In genomic region chr14:69224946-69225345, GRCh38 we compare ENCODE assay signal across 34 cellular contexts. TPM values are rescaled to one million over a fixed set of nuclear protein-coding genes. Genes with fewer than 3 reads are reported as not detected.
"Had no signal": no experiment of that assay in that cellular context is flagged by ENCODE, and none has a peak within 500 bp of the region (broad histone marks: within the 10 kb centered on the region; RNA-seq: fewer than 3 reads in every experiment).

No MANE protein-coding gene starts in this region.

- H3K4me1 Mint-ChIP-seq: activated B cell treated with CpG ODN at 0.5 μM for 24 hours; activated CD4-positive, alpha-beta T cell treated with anti-CD3 and anti-CD28 coated beads, Interleukin-2, amount 10 ng/mL, durations not matched to agents 24 days and 14 days; activated naive CD4-positive, alpha-beta T cell treated with anti-CD3 and anti-CD28 coated beads, Interleukin-2, amount 10 ng/mL, durations not matched to agents 7 days and 5 days; activated naive CD4-positive, alpha-beta T cell treated with anti-CD3 and anti-CD28 coated beads, Interleukin-2, amount 50 U/mL, for 24 hours; activated naive CD8-positive, alpha-beta T cell treated with anti-CD3 and anti-CD28 coated beads, Interleukin-2, amount 10 ng/mL, durations not matched to agents 7 days and 5 days; activated naive CD8-positive, alpha-beta T cell treated with anti-CD3 and anti-CD28 coated beads, Interleukin-2, amount 50 U/mL, for 24 hours; central memory CD8-positive, alpha-beta T cell; T-cell; T-helper 17 cell had no signal

- H3K9me3 Mint-ChIP-seq: activated B cell treated with CpG ODN at 0.5 μM for 24 hours; activated CD4-positive, alpha-beta memory T cell treated with anti-CD3 and anti-CD28 coated beads for 36 hours; activated CD4-positive, alpha-beta T cell treated with anti-CD3 and anti-CD28 coated beads, Interleukin-2, amount 10 ng/mL, durations not matched to agents 24 days and 14 days; activated CD8-positive, alpha-beta T cell treated with anti-CD3 and anti-CD28 coated beads for 36 hours; activated naive CD4-positive, alpha-beta T cell treated with anti-CD3 and anti-CD28 coated beads, Interleukin-2, amount 10 ng/mL, durations not matched to agents 7 days and 5 days; activated naive CD4-positive, alpha-beta T cell treated with anti-CD3 and anti-CD28 coated beads, Interleukin-2, amount 50 U/mL, for 24 hours; activated naive CD8-positive, alpha-beta T cell treated with anti-CD3 and anti-CD28 coated beads, Interleukin-2, amount 10 ng/mL, durations not matched to agents 7 days and 5 days; activated naive CD8-positive, alpha-beta T cell treated with anti-CD3 and anti-CD28 coated beads, Interleukin-2, amount 50 U/mL, for 24 hours; activated T-cell treated with anti-CD3 and anti-CD28 coated beads, Interleukin-2, amount 50 U/mL, for 4 hours; activated T-helper 2 cell treated with anti-CD3 and anti-CD28 coated beads, Interferon-gamma antibody, Interleukin-2, Interleukin-4, amounts not matched to agents 10 μg/mL and 5 μg/mL and 100 μg/mL, durations not matched to agents 14 hours and 24 hours and 36 hours; brain; central memory CD8-positive, alpha-beta T cell; T-cell had no signal

- H3K4me3 ChIP-seq: ascending aorta had no signal

- H3K9me3 ChIP-seq: ascending aorta had no signal

- ATAC-seq: activated CD8-positive, alpha-beta T cell treated with anti-CD3 and anti-CD28 coated beads for 36 hours; activated naive CD8-positive, alpha-beta T cell treated with anti-CD3 and anti-CD28 coated beads, Interleukin-2, amount 50 U/mL, for 24 hours; activated T-cell treated with anti-CD3 and anti-CD28 coated beads, Interleukin-2, amount 50 U/mL, for 4 hours; T-cell; T-helper 17 cell had no signal

- H3K4me3 Mint-ChIP-seq: activated B cell treated with CpG ODN at 0.5 μM for 24 hours; activated CD4-positive, alpha-beta memory T cell treated with anti-CD3 and anti-CD28 coated beads for 36 hours; activated CD4-positive, alpha-beta T cell treated with anti-CD3 and anti-CD28 coated beads, Interleukin-2, amount 10 ng/mL, durations not matched to agents 24 days and 14 days; activated CD8-positive, alpha-beta T cell treated with anti-CD3 and anti-CD28 coated beads for 36 hours; activated naive CD4-positive, alpha-beta T cell treated with anti-CD3 and anti-CD28 coated beads, Interleukin-2, amount 10 ng/mL, durations not matched to agents 7 days and 5 days; activated naive CD4-positive, alpha-beta T cell treated with anti-CD3 and anti-CD28 coated beads, Interleukin-2, amount 50 U/mL, for 24 hours; activated naive CD8-positive, alpha-beta T cell; activated naive CD8-positive, alpha-beta T cell treated with anti-CD3 and anti-CD28 coated beads, Interleukin-2, amount 10 ng/mL, durations not matched to agents 7 days and 5 days; activated naive CD8-positive, alpha-beta T cell treated with anti-CD3 and anti-CD28 coated beads, Interleukin-2, amount 50 U/mL, for 24 hours; activated T-cell treated with anti-CD3 and anti-CD28 coated beads, Interleukin-2, amount 50 U/mL, for 4 hours; brain; central memory CD8-positive, alpha-beta T cell; T-cell; T-helper 17 cell had no signal

- H3K27me3 ChIP-seq: ascending aorta had no signal

- H3K27ac Mint-ChIP-seq: activated B cell treated with CpG ODN at 0.5 μM for 24 hours; activated CD4-positive, alpha-beta memory T cell treated with anti-CD3 and anti-CD28 coated beads for 36 hours; activated CD4-positive, alpha-beta T cell treated with anti-CD3 and anti-CD28 coated beads, Interleukin-2, amount 10 ng/mL, durations not matched to agents 24 days and 14 days; activated CD8-positive, alpha-beta T cell treated with anti-CD3 and anti-CD28 coated beads for 36 hours; activated naive CD4-positive, alpha-beta T cell treated with anti-CD3 and anti-CD28 coated beads, Interleukin-2, amount 10 ng/mL, durations not matched to agents 7 days and 5 days; activated naive CD4-positive, alpha-beta T cell treated with anti-CD3 and anti-CD28 coated beads, Interleukin-2, amount 50 U/mL, for 24 hours; activated naive CD8-positive, alpha-beta T cell; activated naive CD8-positive, alpha-beta T cell treated with anti-CD3 and anti-CD28 coated beads, Interleukin-2, amount 10 ng/mL, durations not matched to agents 7 days and 5 days; activated naive CD8-positive, alpha-beta T cell treated with anti-CD3 and anti-CD28 coated beads, Interleukin-2, amount 50 U/mL, for 24 hours; activated T-helper 2 cell treated with anti-CD3 and anti-CD28 coated beads, Interferon-gamma antibody, Interleukin-2, Interleukin-4, amounts not matched to agents 10 μg/mL and 5 μg/mL and 100 μg/mL, durations not matched to agents 14 hours and 24 hours and 36 hours; brain; T-cell; T-helper 17 cell had no signal

- H3K27ac ChIP-seq: ascending aorta, VCaP had no signal

- DNase-seq: activated B cell treated with CpG ODN at 0.5 μM for 24 hours; activated CD4-positive, alpha-beta memory T cell treated with anti-CD3 and anti-CD28 coated beads for 36 hours; activated CD4-positive, alpha-beta T cell treated with anti-CD3 and anti-CD28 coated beads for 4 hours; activated CD4-positive, alpha-beta T cell treated with anti-CD3 and anti-CD28 coated beads, Interleukin-2, amount 10 ng/mL, durations not matched to agents 24 days and 14 days; activated CD4-positive, alpha-beta T cell treated with anti-CD3 and anti-CD28 coated beads, Interleukin-2, amount 50 U/mL, for 1 hour; activated CD4-positive, alpha-beta T cell treated with anti-CD3 and anti-CD28 coated beads, Interleukin-2, amount 50 U/mL, for 4 hours; activated CD4-positive, CD25-positive, alpha-beta regulatory T cell treated with anti-CD3 and anti-CD28 coated beads, Interleukin-2, amount 50 U/mL, for 72 hours; activated CD8-positive, alpha-beta memory T cell treated with anti-CD3 and anti-CD28 coated beads, Interleukin-2, amount 50 U/mL, for 4 hours; activated CD8-positive, alpha-beta T cell treated with anti-CD3 and anti-CD28 coated beads for 36 hours; activated effector memory CD4-positive, alpha-beta T cell treated with Interleukin-2 at 50 U/mL for 16 hours; activated gamma-delta T cell; activated naive CD4-positive, alpha-beta T cell treated with anti-CD3 and anti-CD28 coated beads, Interleukin-2, amount 10 ng/mL, durations not matched to agents 7 days and 5 days; activated naive CD4-positive, alpha-beta T cell treated with Interleukin-2 at 50 U/mL for 16 hours; activated naive CD8-positive, alpha-beta T cell treated with anti-CD3 and anti-CD28 coated beads, Interleukin-2, amount 10 ng/mL, durations not matched to agents 7 days and 5 days; activated naive CD8-positive, alpha-beta T cell treated with anti-CD3 and anti-CD28 coated beads, Interleukin-2, amount 50 U/mL, for 24 hours; activated T-cell treated with anti-CD3 and anti-CD28 coated beads for 4 hours; activated T-cell treated with anti-CD3 and anti-CD28 coated beads, Interleukin-2, amount 50 U/mL, for 1 hour; activated T-cell treated with anti-CD3 and anti-CD28 coated beads, Interleukin-2, amount 50 U/mL, for 4 hours; amygdala; anterior cingulate cortex; caudate nucleus; cerebellar nuclear complex; T-cell; T-helper 17 cell; T1000 had no signal

- H3K4me1 ChIP-seq: ascending aorta had no signal

- H3K27me3 Mint-ChIP-seq: activated B cell treated with CpG ODN at 0.5 μM for 24 hours; activated CD4-positive, alpha-beta memory T cell treated with anti-CD3 and anti-CD28 coated beads for 36 hours; activated CD4-positive, alpha-beta T cell treated with anti-CD3 and anti-CD28 coated beads, Interleukin-2, amount 10 ng/mL, durations not matched to agents 24 days and 14 days; activated CD8-positive, alpha-beta T cell treated with anti-CD3 and anti-CD28 coated beads for 36 hours; activated naive CD4-positive, alpha-beta T cell treated with anti-CD3 and anti-CD28 coated beads, Interleukin-2, amount 10 ng/mL, durations not matched to agents 7 days and 5 days; activated naive CD4-positive, alpha-beta T cell treated with anti-CD3 and anti-CD28 coated beads, Interleukin-2, amount 50 U/mL, for 24 hours; activated naive CD8-positive, alpha-beta T cell; activated naive CD8-positive, alpha-beta T cell treated with anti-CD3 and anti-CD28 coated beads, Interleukin-2, amount 10 ng/mL, durations not matched to agents 7 days and 5 days; activated naive CD8-positive, alpha-beta T cell treated with anti-CD3 and anti-CD28 coated beads, Interleukin-2, amount 50 U/mL, for 24 hours; brain; central memory CD8-positive, alpha-beta T cell; T-cell; T-helper 17 cell had no signal

RNA-seq across cellular contexts. Expression of gene GALNT16, which starts 35.0 kb away (rescaled TPM):
- total RNA-seq: activated CD4-positive, alpha-beta memory T cell treated with anti-CD3 and anti-CD28 coated beads for 36 hours; activated CD4-positive, alpha-beta T cell treated with anti-CD3 and anti-CD28 coated beads, Interleukin-2, amount 10 ng/mL, durations not matched to agents 24 days and 14 days; activated CD8-positive, alpha-beta T cell treated with anti-CD3 and anti-CD28 coated beads for 36 hours; activated naive CD8-positive, alpha-beta T cell treated with anti-CD3 and anti-CD28 coated beads, Interleukin-2, amount 10 ng/mL, durations not matched to agents 7 days and 5 days; bronchial epithelial cell; T-helper 2 cell treated with Interferon-gamma antibody and Interleukin-4, amounts not matched to agents 100 ng/mL and 5 ng/mL, for 36 hours had no signal
